Comparison of ENCODE assay signal across 17 cellular contexts in the genomic region with DNA sequence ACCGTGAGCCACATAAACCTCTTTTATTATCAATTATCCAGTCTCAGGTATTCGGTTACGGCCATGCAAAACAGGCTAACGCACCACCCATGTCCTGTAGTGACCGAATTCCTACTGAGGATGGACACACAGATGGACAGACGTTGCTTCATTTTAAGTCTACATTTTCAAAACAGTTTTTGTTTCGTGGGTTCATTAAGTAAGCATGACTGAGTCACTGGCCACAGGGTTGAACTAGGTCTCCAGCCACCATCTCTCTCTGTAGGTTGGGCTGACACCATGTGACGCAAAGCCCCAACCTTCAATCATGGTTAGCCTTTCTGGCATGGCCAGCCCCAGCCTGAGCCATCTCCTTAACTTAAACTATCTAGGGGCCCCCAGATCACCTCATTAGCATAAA.
DNase-seq lines count a peak whose midpoint lies in the region; ATAC-seq and TF ChIP-seq lines count a peak whose summit lies in the region.
"Had no signal": no experiment of that assay in that cellular context is flagged by ENCODE, and none has a peak within 500 bp of the region (broad histone marks: within the 10 kb centered on the region; RNA-seq: fewer than 3 reads in every experiment).

No MANE protein-coding gene starts in this region.

- H3K9me3 Mint-ChIP-seq in HFFc6 = no peaks in the 10 kb centered on the region
- H3K9me3 Mint-ChIP-seq: activated CD4-positive, alpha-beta memory T cell treated with anti-CD3 and anti-CD28 coated beads, Interleukin-2, amount 10 ng/mL, durations not matched to agents 7 days and 5 days; naive thymus-derived CD8-positive, alpha-beta T cell had no signal

- no peaks in the 10 kb centered on the region for H3K27me3 ChIP-seq in mammary epithelial cell (ENCODE audit: insufficient read depth, low read length)
- H3K27me3 ChIP-seq in upper lobe of left lung = no peaks in the 10 kb centered on the region
- H3K27me3 ChIP-seq in PC-9 (ENCODE audit: insufficient read depth, low read depth) = no peaks in the 10 kb centered on the region
- H3K27me3 ChIP-seq: BLaER1 had no signal

- H3K79me2 ChIP-seq in mammary epithelial cell (ENCODE audit: insufficient read depth, low read length) = no peaks in the 10 kb centered on the region
- no peaks in the 10 kb centered on the region for H3K79me2 ChIP-seq in PC-9 (ENCODE audit: low read depth)

- TF ChIP-seq EP300 in upper lobe of left lung (IDR thresholded peaks at IDR 0.05) = no peak

- no peaks in the 10 kb centered on the region for H3K4me1 ChIP-seq in mammary epithelial cell (ENCODE audit: insufficient read depth, low read length)
- no peaks in the 10 kb centered on the region for H3K4me1 ChIP-seq in upper lobe of left lung
- no peaks in the 10 kb centered on the region for H3K4me1 ChIP-seq in PC-9 (replicated peaks; ENCODE audit: insufficient read depth)
- H3K4me1 ChIP-seq: lower lobe of right lung had no signal

- no peaks in the 10 kb centered on the region for H3F3A ChIP-seq in PC-9 (ENCODE audit: insufficient read depth, low read depth)

- no peak overlapping the region for H3K9ac ChIP-seq in mammary epithelial cell (ENCODE audit: insufficient read depth, low read length)
- H3K9ac ChIP-seq: BLaER1 had no signal

- WGBS in mammary epithelial cell (ENCODE audit: low coverage, missing lambda C conversion rate) = 86% methylated on average over 8 of the region's 8 CpGs
- 90 to 94% methylated on average over 8 of the region's 8 CpGs for WGBS in upper lobe of left lung, 2 donors

- H2AFZ ChIP-seq in mammary epithelial cell (ENCODE audit: low read depth, low read length) (no peak overlapping the region), PC-9 (no peak overlapping the region)

- H3K27ac Mint-ChIP-seq in HFFc6 = no peak overlapping the region
- H3K27ac Mint-ChIP-seq: activated CD4-positive, alpha-beta memory T cell treated with anti-CD3 and anti-CD28 coated beads, Interleukin-2, amount 10 ng/mL, durations not matched to agents 7 days and 5 days; naive thymus-derived CD8-positive, alpha-beta T cell had no signal

- in situ Hi-C loops in mammary epithelial cell (cut with MboI; ENCODE audit: low sequenced_read_pairs in 2 of 2) = no loop called here

- H3K4me2 ChIP-seq in mammary epithelial cell (ENCODE audit: insufficient read depth, low read depth, low read length) = no peak overlapping the region
- no peak overlapping the region for H3K4me2 ChIP-seq in PC-9
- H3K4me2 ChIP-seq: BLaER1 had no signal

- DNase-seq in AG20443 (ENCODE audit: low spot score) (peak; percentile 71), HFFc6 (peak; percentile 26), mammary epithelial cell (peak; percentile 47), non-pigmented ciliary epithelial cell (ENCODE audit: low read depth) (peak; percentile 34), upper lobe of left lung (no peak), PC-9 (no peak), posterior cingulate gyrus (no peak)
- DNase-seq in central memory CD4-positive, alpha-beta T cell = no peak
- DNase-seq: activated CD4-positive, alpha-beta memory T cell treated with anti-CD3 and anti-CD28 coated beads, Interleukin-2, amount 10 ng/mL, durations not matched to agents 7 days and 5 days; activated T-cell treated with anti-CD3 and anti-CD28 coated beads, Interleukin-2, amount 50 U/mL, for 48 hours; KBM-7; lower lobe of right lung; naive thymus-derived CD8-positive, alpha-beta T cell; NCI-H1436; T-helper 1 cell had no signal

- ATAC-seq in upper lobe of left lung (ENCODE audit: low FRiP score in 2 of 2) = no peak
- ATAC-seq: lower lobe of right lung; naive thymus-derived CD8-positive, alpha-beta T cell had no signal

- intact Hi-C loops in mammary epithelial cell (cut with micrococcal nuclease) = no loop called here
- intact Hi-C loops in PC-9 (cut with micrococcal nuclease; ENCODE audit: unreplicated experiment) = no loop called here
- intact Hi-C loops in posterior cingulate gyrus (cut with DNase I) = no loop called here

- CTCF ChIA-PET in mammary epithelial cell (lab: Charles Lee; ENCODE audit: low non-redundant PET) (no interaction called here), PC-9 (lab: Charles Lee) (no interaction called here)

- POLR2A ChIA-PET in PC-9 (lab: Charles Lee; ENCODE audit: unreplicated experiment) = no interaction called here

- H3K36me3 Mint-ChIP-seq in HFFc6 (ENCODE audit: low read depth) = no peaks in the 10 kb centered on the region

- H3K27ac ChIP-seq in mammary epithelial cell (ENCODE audit: insufficient read depth, low read depth, low read length) = no peak overlapping the region
- no peak overlapping the region for H3K27ac ChIP-seq in upper lobe of left lung
- H3K27ac ChIP-seq in PC-9 = no peak overlapping the region
- H3K27ac ChIP-seq: BLaER1, lower lobe of right lung, VCaP had no signal

- peaks cover 7% of the 10 kb centered on the region for H3K4me1 Mint-ChIP-seq in HFFc6 (ENCODE audit: low read depth)
- H3K4me1 Mint-ChIP-seq: activated CD4-positive, alpha-beta memory T cell treated with anti-CD3 and anti-CD28 coated beads, Interleukin-2, amount 10 ng/mL, durations not matched to agents 7 days and 5 days had no signal

- H3K4me3 Mint-ChIP-seq in HFFc6 = no peak overlapping the region
- H3K4me3 Mint-ChIP-seq: activated CD4-positive, alpha-beta memory T cell treated with anti-CD3 and anti-CD28 coated beads, Interleukin-2, amount 10 ng/mL, durations not matched to agents 7 days and 5 days; naive thymus-derived CD8-positive, alpha-beta T cell had no signal

- no peak for TF ChIP-seq POLR2A in upper lobe of left lung (IDR thresholded peaks at IDR 0.05)

- no peak overlapping the region for H3K4me3 ChIP-seq in mammary epithelial cell (replicated peaks in 1 of 3; ENCODE audit: insufficient read depth in 1 of 3, low read depth in 2 of 3, low read length in 3 of 3)
- no peak overlapping the region for H3K4me3 ChIP-seq in upper lobe of left lung
- no peak overlapping the region for H3K4me3 ChIP-seq in PC-9
- H3K4me3 ChIP-seq: BLaER1, lower lobe of right lung had no signal

- no peaks in the 10 kb centered on the region for H4K20me1 ChIP-seq in mammary epithelial cell (ENCODE audit: insufficient read depth, low read length)
- H4K20me1 ChIP-seq in PC-9 (ENCODE audit: insufficient read depth) = no peaks in the 10 kb centered on the region
- H4K20me1 ChIP-seq: BLaER1 had no signal

- H3K9me3 ChIP-seq in mammary epithelial cell (replicated peaks; ENCODE audit: insufficient read depth, low read length) = no peaks in the 10 kb centered on the region
- no peaks in the 10 kb centered on the region for H3K9me3 ChIP-seq in upper lobe of left lung
- no peaks in the 10 kb centered on the region for H3K9me3 ChIP-seq in PC-9 (ENCODE audit: insufficient read depth, low read depth)
- H3K9me3 ChIP-seq: lower lobe of right lung had no signal

- TF ChIP-seq CTCF in HFFc6 (IDR thresholded peaks at IDR 0.05) (no peak), mammary epithelial cell (conservative IDR thresholded peaks at IDR 0.05 in 1 of 2, IDR thresholded peaks at IDR 0.05 in 1 of 2; ENCODE audit: extremely low read depth in 1 of 2, insufficient read depth in 1 of 2, low read depth in 1 of 2, low read length in 2 of 2) (no peak), upper lobe of left lung (IDR thresholded peaks at IDR 0.05) (no peak), PC-9 (conservative IDR thresholded peaks at IDR 0.05) (no peak)

- dilution Hi-C loops in mammary epithelial cell (cut with HindIII; ENCODE audit: low sequenced_read_pairs) = loop anchor here (5.0 kb wide), 1 partner anchor 105 kb away; no protein-coding TSS in a partner anchor

- H3K27me3 Mint-ChIP-seq in HFFc6 (ENCODE audit: insufficient read depth) = peaks cover 22% of the 10 kb centered on the region
- H3K27me3 Mint-ChIP-seq: activated CD4-positive, alpha-beta memory T cell treated with anti-CD3 and anti-CD28 coated beads, Interleukin-2, amount 10 ng/mL, durations not matched to agents 7 days and 5 days had no signal

- H3K36me3 ChIP-seq in mammary epithelial cell (ENCODE audit: insufficient read depth, low read length) = no peaks in the 10 kb centered on the region
- H3K36me3 ChIP-seq in upper lobe of left lung = no peaks in the 10 kb centered on the region
- H3K36me3 ChIP-seq in PC-9 (ENCODE audit: low read depth) = no peaks in the 10 kb centered on the region
- H3K36me3 ChIP-seq: BLaER1, lower lobe of right lung had no signal

- no TSS peak for BruUV-seq in mammary epithelial cell (replicated peaks; lab: Mats Ljungman, UMichigan)
- no TSS peak for BruUV-seq in PC-9 (replicated peaks; lab: Mats Ljungman, UMichigan)

- H3K9me2 ChIP-seq in PC-9 (ENCODE audit: insufficient read depth) = no peaks in the 10 kb centered on the region

Comparison
In these comparisons a context has a peak if more than half of its experiments do, and no peak if none do; other contexts are left out.
1. DNase-seq: peak in AG20443 (single experiment), HFFc6 (single experiment), mammary epithelial cell (single experiment) and non-pigmented ciliary epithelial cell (single experiment); none in upper lobe of left lung (0 of 2), PC-9 (0 of 2), posterior cingulate gyrus (0 of 10) and central memory CD4-positive, alpha-beta T cell (single experiment).